Comparison of ENCODE assay signal across 8 cellular contexts in the genomic region with DNA sequence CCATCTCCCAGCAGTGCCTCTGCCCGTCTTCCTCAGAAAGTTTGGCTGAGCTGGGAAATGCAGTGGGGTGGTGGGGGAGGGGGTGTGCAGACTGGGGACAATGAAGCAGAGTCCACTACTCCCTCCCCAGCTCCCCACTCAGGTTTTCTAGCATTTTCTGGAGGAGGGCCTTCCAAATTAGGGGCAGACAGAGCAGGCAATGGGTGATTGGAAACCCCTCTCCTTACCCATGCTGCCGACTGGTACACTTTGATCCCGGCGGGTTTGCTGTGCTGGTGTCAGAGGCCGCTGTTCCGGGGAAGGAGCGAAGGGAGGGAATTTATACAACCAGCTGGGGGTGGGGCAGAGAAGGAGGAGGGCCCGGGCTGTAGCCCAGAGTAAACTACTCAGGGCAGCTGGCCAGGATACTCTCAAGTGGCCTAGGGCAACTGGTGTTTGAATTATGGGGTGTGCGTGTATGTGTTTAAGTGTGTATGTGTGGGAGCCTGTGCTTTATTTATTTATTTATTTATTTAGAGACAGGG. TPM values are rescaled to one million over a fixed set of nuclear protein-coding genes. Genes with fewer than 3 reads are reported as not detected.
DNase-seq lines count a peak whose midpoint lies in the region; ATAC-seq and TF ChIP-seq lines count a peak whose summit lies in the region.

Gene SELENBP1 (minus strand): TSS at position 295 of the 524 bp plus-strand sequence. CDS start 64 bp downstream, at position 231.

- TF ChIP-seq POLR2A in GM18505 (IDR thresholded peaks at IDR 0.05; ENCODE audit: borderline replicate concordance, extremely low read depth, insufficient read depth, insufficient read length): no peak

- DNase-seq in DMS 273 treated with DMSO at 0.1 percent for 48 hours (lab: John Stamatoyannopoulos, UW) (peak; percentile 100), NCI-H2227 treated with DMSO at 0.1 percent for 48 hours (lab: John Stamatoyannopoulos, UW) (peak; percentile 70), ecto neural progenitor cell (ENCODE audit: low spot score) (peak; percentile 79), left lobe of liver (ENCODE audit: low spot score) (peak; percentile 95), superior temporal gyrus (ENCODE audit: extremely low spot score) (peak; percentile 45)
- DNase-seq in activated CD8-positive, alpha-beta memory T cell treated with anti-CD3 and anti-CD28 coated beads, Interleukin-2, amount 50 U/mL, for 48 hours: no peak

- peak; percentile 69 for ATAC-seq in left lobe of liver
- no peak for ATAC-seq in GM18505 (IDR thresholded peaks at IDR 0.05; ENCODE audit: unreplicated experiment)
- ATAC-seq in HG02623 (IDR thresholded peaks at IDR 0.05; ENCODE audit: unreplicated experiment): no peak

RNA-seq across cellular contexts. Expression of gene SELENBP1, which starts in this region (rescaled TPM):
- 408 TPM for total RNA-seq in left lobe of liver
